Comparison of ENCODE assay signal across 18 cellular contexts in genomic region chr16:974606-975312, GRCh38. TPM values are rescaled to one million over a fixed set of nuclear protein-coding genes. Genes with fewer than 3 reads are reported as not detected.
A peak's percentile ranks its signal among the peaks of the same experiment; 100 is the strongest.
DNase-seq lines count a peak whose midpoint lies in the region; ATAC-seq lines count a peak whose summit lies in the region.
"Had no signal": no experiment of that assay in that cellular context is flagged by ENCODE, and none has a peak within 500 bp of the region (broad histone marks: within the 10 kb centered on the region; RNA-seq: fewer than 3 reads in every experiment).

No MANE protein-coding gene starts in this region.

- no peaks in the 10 kb centered on the region for H3K27me3 Mint-ChIP-seq in activated T-cell treated with anti-CD3 and anti-CD28 coated beads, Interleukin-2, amount 50 U/mL, for 4 hours (ENCODE audit: low read depth)
- H3K27me3 Mint-ChIP-seq: CD4-positive, alpha-beta memory T cell had no signal

- H3K79me2 ChIP-seq in GM23248 (ENCODE audit: insufficient read depth): 0 out of 2 replicates have a peak, but pooled peaks cover 1% of the 10 kb centered on the region

- H3K9ac ChIP-seq in GM23248: no peak overlapping the region

- H3K27me3 ChIP-seq in layer of hippocampus (ENCODE audit: control insufficient read depth, insufficient read depth, low read length): peaks cover 2% of the 10 kb centered on the region
- no peaks in the 10 kb centered on the region for H3K27me3 ChIP-seq in GM23248 (replicated peaks; ENCODE audit: insufficient read depth)

- ATAC-seq in activated T-cell treated with anti-CD3 and anti-CD28 coated beads, Interleukin-2, amount 50 U/mL, for 4 hours: no peak
- ATAC-seq: left ventricle myocardium superior, T-cell had no signal

- H3K4me3 Mint-ChIP-seq in activated T-cell treated with anti-CD3 and anti-CD28 coated beads, Interleukin-2, amount 50 U/mL, for 4 hours: no peak overlapping the region
- H3K4me3 Mint-ChIP-seq: CD4-positive, alpha-beta memory T cell; T-cell had no signal

- no peak overlapping the region for H2AFZ ChIP-seq in GM23248

- in situ Hi-C loops in GM23248 (cut with MboI): no loop called here

- peaks cover 17% of the 10 kb centered on the region for H3K4me1 Mint-ChIP-seq in activated T-cell treated with anti-CD3 and anti-CD28 coated beads, Interleukin-2, amount 50 U/mL, for 4 hours (ENCODE audit: low read depth)

- no peaks in the 10 kb centered on the region for H3K36me3 ChIP-seq in GM23248 (ENCODE audit: low read depth)
- H3K36me3 ChIP-seq: esophagus squamous epithelium, thoracic aorta had no signal

- no peaks in the 10 kb centered on the region for H4K20me1 ChIP-seq in GM23248 (ENCODE audit: insufficient read depth)

- H3K4me2 ChIP-seq in GM23248 (ENCODE audit: unreplicated experiment): no peak overlapping the region

- peak; percentile 72 for DNase-seq in DMS53 (lab: John Stamatoyannopoulos, UW)
- DNase-seq in DMS53 treated with DMSO at 0.1 percent for 48 hours (lab: John Stamatoyannopoulos, UW; ENCODE audit: unreplicated experiment): no peak
- DNase-seq in superior temporal gyrus (ENCODE audit: extremely low spot score): peak; percentile 57
- DNase-seq in GM23248: no peak
- DNase-seq in GOT3 (lab: John Stamatoyannopoulos, UW): no peak
- no peak for DNase-seq in activated T-cell treated with anti-CD3 and anti-CD28 coated beads, Interleukin-2, amount 50 U/mL, for 4 hours
- DNase-seq: 8988T; activated gamma-delta T cell treated with Interleukin-2 at 50 U/mL for 16 hours; esophagus squamous epithelium; left ventricle myocardium superior; MV-4-11; stimulated activated CD4-positive, alpha-beta T cell treated with anti-CD3 and anti-CD28 coated beads, Interleukin-1b, Interleukin-23, amount 100 ng/mL, for 48 hours; T-cell had no signal

- 65 to 67% methylated on average over 26 to 27 of the region's 27 CpGs for WGBS in GM23248 (ENCODE audit: low coverage in 1 of 2, low lambda C conversion rate in 2 of 2, missing lambda C conversion rate in 2 of 2), 2 experiments

- no peaks in the 10 kb centered on the region for H3K9me3 ChIP-seq in GM23248 (ENCODE audit: low read depth)
- H3K9me3 ChIP-seq: esophagus squamous epithelium, thoracic aorta had no signal

- H3K36me3 Mint-ChIP-seq in activated T-cell treated with anti-CD3 and anti-CD28 coated beads, Interleukin-2, amount 50 U/mL, for 4 hours (ENCODE audit: insufficient read depth): no peaks in the 10 kb centered on the region
- H3K36me3 Mint-ChIP-seq: CD4-positive, alpha-beta memory T cell; T-cell had no signal

- H3F3A ChIP-seq in GM23248 (ENCODE audit: insufficient read depth): no peaks in the 10 kb centered on the region

- H3K9me3 Mint-ChIP-seq in activated T-cell treated with anti-CD3 and anti-CD28 coated beads, Interleukin-2, amount 50 U/mL, for 4 hours: no peaks in the 10 kb centered on the region
- H3K9me3 Mint-ChIP-seq: CD4-positive, alpha-beta memory T cell; T-cell had no signal

- no peak overlapping the region for H3K4me3 ChIP-seq in GM23248
- H3K4me3 ChIP-seq: esophagus squamous epithelium, thoracic aorta had no signal

- no peaks in the 10 kb centered on the region for H3K9me2 ChIP-seq in GM23248 (ENCODE audit: insufficient read depth)

- H3K4me1 ChIP-seq in GM23248 (ENCODE audit: insufficient read depth): no peaks in the 10 kb centered on the region

- H3K27ac ChIP-seq in angular gyrus (ENCODE audit: low read depth, low read length): peak overlapping the region; percentile 92
- peak overlapping the region; percentile 89 for H3K27ac ChIP-seq in layer of hippocampus (ENCODE audit: low read depth, low read length)
- H3K27ac ChIP-seq in GM23248: no peak overlapping the region
- H3K27ac ChIP-seq: esophagus squamous epithelium had no signal

RNA-seq across cellular contexts. Expression of gene LMF1, which starts 4.0 kb away (rescaled TPM):
- 37.8 and 53.0 TPM in 2 replicates for total RNA-seq in GM23248 (2014; rRNA removed; shearing (Covaris generic))
- polyA plus RNA-seq in GM23248 (2016; fragmentation: Nextera tagmentation; extraction: Ambion mirVana): 23.1 and 24.6 TPM in 2 replicates
- total RNA-seq in activated T-cell treated with anti-CD3 and anti-CD28 coated beads, Interleukin-2, amount 50 U/mL, for 4 hours: 1 to 10 TPM; 7.7 to 9.9 (median 9.3) TPM

RNA-seq across cellular contexts. Expression of gene SOX8, which starts 6.8 kb away (rescaled TPM):
- 0.43 and 0.89 TPM in 2 replicates for total RNA-seq in GM23248 (2014; rRNA removed; shearing (Covaris generic))
- polyA plus RNA-seq in GM23248 (2016; fragmentation: Nextera tagmentation; extraction: Ambion mirVana): 0.08 and 0.15 TPM in 2 replicates
- 1 to 10 TPM; 2.6 to 4.0 (median 3.5) TPM for total RNA-seq in activated T-cell treated with anti-CD3 and anti-CD28 coated beads, Interleukin-2, amount 50 U/mL, for 4 hours
- total RNA-seq: RPMI7951 had no signal

Comparison
In these comparisons a context has a peak if more than half of its experiments do, and no peak if none do; other contexts are left out.
1. DNase-seq: peak in DMS53 (single experiment) and superior temporal gyrus (single experiment); none in DMS53 treated with DMSO at 0.1 percent for 48 hours (single experiment), GM23248 (single experiment), GOT3 (single experiment) and activated T-cell treated with anti-CD3 and anti-CD28 coated beads, Interleukin-2, amount 50 U/mL, for 4 hours (single experiment).